Comparison of ENCODE assay signal across 1 cellular context in genomic region chr5:108381955-108382783, GRCh38.
TF ChIP-seq lines count a peak whose summit lies in the region.

TSS of gene FBXL17 (minus strand) at chr5:108382098.

TF ChIP-seq in HepG2, 621 proteins besides CTCF, POLR2A, EP300 and RAD21 (continued from another document and continues in another):
- TF ChIP-seq TBP (CRISPR knock-in tag; IDR thresholded peaks at IDR 0.05) (no peak), ZNF18 (CRISPR knock-in tag; IDR thresholded peaks at IDR 0.05; ENCODE audit: insufficient replicate concordance) (peak; percentile 66), THAP8 (CRISPR knock-in tag; IDR thresholded peaks at IDR 0.05; ENCODE audit: borderline replicate concordance) (no peak), RBFOX2 (IDR thresholded peaks at IDR 0.05; ENCODE audit: low read depth, low read length) (peak; percentile 92), BHLHE40 (IDR thresholded peaks at IDR 0.05; ENCODE audit: low read length) (peak; percentile 55; the same call in 1 of the 2 replicates), ZNF788 (CRISPR knock-in tag; IDR thresholded peaks at IDR 0.05; ENCODE audit: borderline replicate concordance) (peak; percentile 41; the same call in 1 of the 2 replicates), POGK (CRISPR knock-in tag; conservative IDR thresholded peaks at IDR 0.05) (peak; percentile 66), MLXIP (CRISPR knock-in tag; IDR thresholded peaks at IDR 0.05; ENCODE audit: borderline replicate concordance) (peak; percentile 63; the same call in 1 of the 2 replicates), ZBTB33 (CRISPR knock-in tag; IDR thresholded peaks at IDR 0.05) (peak; percentile 57; the same call in 1 of the 2 replicates), FOSL2 (CRISPR knock-in tag; IDR thresholded peaks at IDR 0.05) (peak; percentile 57; the same call in 1 of the 2 replicates), ZNF468 (CRISPR knock-in tag; IDR thresholded peaks at IDR 0.05) (no peak), NCOA5 (CRISPR knock-in tag; IDR thresholded peaks at IDR 0.05) (0 out of 2 replicates have a peak, but pooled peaks have one; percentile 22), ZBTB34 (CRISPR knock-in tag; IDR thresholded peaks at IDR 0.05) (peak; percentile 89; the same call in 1 of the 2 replicates), ZNF280D (CRISPR knock-in tag; IDR thresholded peaks at IDR 0.05) (peak; percentile 84), ZNF879 (CRISPR knock-in tag; IDR thresholded peaks at IDR 0.05) (no peak), ZNF136 (CRISPR knock-in tag; IDR thresholded peaks at IDR 0.05; ENCODE audit: low read depth) (no peak; the same call in 1 of the 2 replicates), ARID4A (CRISPR knock-in tag; IDR thresholded peaks at IDR 0.05; ENCODE audit: borderline replicate concordance) (peak; percentile 92), POGZ (CRISPR knock-in tag; IDR thresholded peaks at IDR 0.05) (peak; percentile 86), PTBP1 (IDR thresholded peaks at IDR 0.05; ENCODE audit: low read depth, low read length, poor library complexity, severe bottlenecking) (no peak), ISX (CRISPR knock-in tag; conservative IDR thresholded peaks at IDR 0.05) (peak; percentile 80; the same call in 1 of the 2 replicates), TERF1 (CRISPR knock-in tag; IDR thresholded peaks at IDR 0.05) (peak; percentile 11; the same call in 1 of the 2 replicates), GLMP (CRISPR knock-in tag; IDR thresholded peaks at IDR 0.05; ENCODE audit: borderline replicate concordance) (no peak), CEBPB (IDR thresholded peaks at IDR 0.05; ENCODE audit: borderline replicate concordance, low read depth, low read length) (no peak), ELF1 (CRISPR knock-in tag; IDR thresholded peaks at IDR 0.05) (peak; percentile 80; the same call in 1 of the 2 replicates), HOMEZ (CRISPR knock-in tag; IDR thresholded peaks at IDR 0.05; ENCODE audit: low read depth) (peak; percentile 71; the same call in 1 of the 2 replicates), SIN3A (IDR thresholded peaks at IDR 0.05; ENCODE audit: borderline replicate concordance, low read depth, low read length) (no peak; the same call in none of the 2 replicates), RXRB (CRISPR knock-in tag; IDR thresholded peaks at IDR 0.05; ENCODE audit: borderline replicate concordance) (peak; percentile 75), MAFK (conservative IDR thresholded peaks at IDR 0.05 in 1 of 2, IDR thresholded peaks at IDR 0.05 in 1 of 2; ENCODE audit: low read length in 2 of 2) (no peak), DRAP1 (CRISPR knock-in tag; IDR thresholded peaks at IDR 0.05) (peak; percentile 64; the same call in 1 of the 2 replicates), HOXA5 (CRISPR knock-in tag; IDR thresholded peaks at IDR 0.05) (peak; percentile 83)
